ENCODE assay signal across 8 cellular contexts in genomic region chr1:67889940-67890567, GRCh38. TPM values are rescaled to one million over a fixed set of nuclear protein-coding genes. Genes with fewer than 3 reads are reported as not detected.
DNase-seq lines count a peak whose midpoint lies in the region; ATAC-seq lines count a peak whose summit lies in the region.

No MANE protein-coding gene starts in this region.

- no peaks in the 10 kb centered on the region for H3K27me3 ChIP-seq in mesenchymal stem cell (ENCODE audit: control insufficient read depth in 1 of 2, insufficient read depth in 1 of 2, low read length in 2 of 2)

- no peak overlapping the region for H3K4ac ChIP-seq in mesenchymal stem cell (ENCODE audit: low read depth in 1 of 2, low read length in 2 of 2)

- H3K4me3 ChIP-seq in mesenchymal stem cell (ENCODE audit: insufficient read depth in 1 of 2, low read depth in 1 of 2, low read length in 2 of 2), result no peak overlapping the region

- H3K27ac ChIP-seq in mesenchymal stem cell (ENCODE audit: low read length, poor library complexity, severe bottlenecking), result peak overlapping the region; percentile 87

- peaks cover 3% of the 10 kb centered on the region for H3K4me1 ChIP-seq in mesenchymal stem cell (ENCODE audit: control insufficient read depth, insufficient read depth, low read depth, low read length)

- no peak overlapping the region for H3K4me2 ChIP-seq in mesenchymal stem cell (ENCODE audit: low read length, poor library complexity, severe bottlenecking)

- H4K8ac ChIP-seq in mesenchymal stem cell (ENCODE audit: low read length), result no peak overlapping the region

- no peaks in the 10 kb centered on the region for H3K79me1 ChIP-seq in mesenchymal stem cell (replicated peaks; ENCODE audit: low read length, poor library complexity, severe bottlenecking)

- no peak overlapping the region for H3K14ac ChIP-seq in mesenchymal stem cell (ENCODE audit: low read length in 2 of 2)

- H2BK15ac ChIP-seq in mesenchymal stem cell (ENCODE audit: low read depth, poor library complexity, severe bottlenecking), result no peak overlapping the region

- no peak overlapping the region for H2BK12ac ChIP-seq in mesenchymal stem cell (ENCODE audit: low read length in 2 of 2)

- no peak overlapping the region for H2AK5ac ChIP-seq in mesenchymal stem cell (ENCODE audit: low read length, severe bottlenecking)

- no peak overlapping the region for H4K91ac ChIP-seq in mesenchymal stem cell (ENCODE audit: low read length)

- no peak overlapping the region for H3K9ac ChIP-seq in mesenchymal stem cell (ENCODE audit: low read length)

- no peak overlapping the region for H3K18ac ChIP-seq in mesenchymal stem cell (ENCODE audit: low read depth in 1 of 2, low read length in 2 of 2)

- no peak overlapping the region for H2BK5ac ChIP-seq in mesenchymal stem cell (ENCODE audit: low read depth, low read length, poor library complexity, severe bottlenecking)

- no peak for ATAC-seq in HG03280 (IDR thresholded peaks at IDR 0.05; ENCODE audit: unreplicated experiment)
- no peak for ATAC-seq in HG03175 (IDR thresholded peaks at IDR 0.05; ENCODE audit: unreplicated experiment)

- H2BK120ac ChIP-seq in mesenchymal stem cell (ENCODE audit: low read depth, low read length), result no peak overlapping the region

- H3K9me3 ChIP-seq in mesenchymal stem cell (ENCODE audit: control insufficient read depth, low read length), result no peaks in the 10 kb centered on the region

- H3K23ac ChIP-seq in mesenchymal stem cell (ENCODE audit: low read length in 2 of 2), result no peak overlapping the region

- H3K36me3 ChIP-seq in mesenchymal stem cell (ENCODE audit: control insufficient read depth in 1 of 2, insufficient read depth in 2 of 2, low read depth in 1 of 2, low read length in 2 of 2), result no peaks in the 10 kb centered on the region

- DNase-seq in Daoy (ENCODE audit: low read depth) (peak; percentile 95), HS-5 (ENCODE audit: low read depth) (peak; percentile 87), amniotic stem cell (lab: John Stamatoyannopoulos, UW) (peak; percentile 66), mesenchymal stem cell (peak; percentile 86), NCI-H1417 (lab: John Stamatoyannopoulos, UW) (no peak)
- DNase-seq in stimulated activated CD4-positive, alpha-beta T cell treated with anti-CD3 and anti-CD28 coated beads, Interleukin-12 subunit alpha, Interleukin-12 subunit beta, amount 100 ng/mL, for 4 hours, result no peak

- H2AFZ ChIP-seq in mesenchymal stem cell (ENCODE audit: low read depth, low read length), result no peak overlapping the region

RNA-seq across cellular contexts. Expression of gene GNG12, which starts 56.8 kb away (rescaled TPM):
- total RNA-seq in Daoy (2014; rRNA removed; shearing (Covaris generic)), result 209 and 231 TPM in 2 replicates
- 110 TPM for polyA plus RNA-seq in mesenchymal stem cell (2013, experiment 1 of 2)
- polyA plus RNA-seq in mesenchymal stem cell (2013, experiment 2 of 2), result 106 TPM

Comparison
In these comparisons a context has a peak if more than half of its experiments do, and no peak if none do; other contexts are left out.
1. DNase-seq: peak in Daoy (single experiment), HS-5 (single experiment), amniotic stem cell (single experiment) and mesenchymal stem cell (single experiment); none in NCI-H1417 (0 of 3) and stimulated activated CD4-positive, alpha-beta T cell treated with anti-CD3 and anti-CD28 coated beads, Interleukin-12 subunit alpha, Interleukin-12 subunit beta, amount 100 ng/mL, for 4 hours (single experiment).